ENCODE assay signal across 1 cellular context in genomic region chr12:54294914-54295566, GRCh38.
TF ChIP-seq lines count a peak whose summit lies in the region.

No MANE protein-coding gene starts in this region.

TF ChIP-seq in A549, 52 proteins besides CTCF, POLR2A, EP300 and RAD21:
- TF ChIP-seq FOSB (CRISPR knock-in tag; IDR thresholded peaks at IDR 0.05) (no peak), BCL3 (IDR thresholded peaks at IDR 0.05) (no peak), CEBPB (IDR thresholded peaks at IDR 0.05) (no peak), PBX3 (IDR thresholded peaks at IDR 0.05) (no peak), RNF2 (IDR thresholded peaks at IDR 0.05; ENCODE audit: borderline replicate concordance, low read depth) (no peak), FOSL2 (IDR thresholded peaks at IDR 0.05) (no peak), FOSL2 (CRISPR knock-in tag; IDR thresholded peaks at IDR 0.05) (no peak), KDM5A (IDR thresholded peaks at IDR 0.05) (no peak), NPAS2 (CRISPR knock-in tag; IDR thresholded peaks at IDR 0.05; ENCODE audit: borderline replicate concordance) (no peak), ZNF302 (CRISPR knock-in tag; IDR thresholded peaks at IDR 0.05) (no peak), ESRRA (IDR thresholded peaks at IDR 0.05; ENCODE audit: borderline replicate concordance, low read length) (no peak)
